In genomic region chr3:171620825-171621434, GRCh38 we compare ENCODE assay signal across 20 cellular contexts.
DNase-seq lines count a peak whose midpoint lies in the region; ATAC-seq, FAIRE-seq and TF ChIP-seq lines count a peak whose summit lies in the region.
"Had no signal": no experiment of that assay in that cellular context is flagged by ENCODE, and none has a peak within 500 bp of the region (broad histone marks: within the 10 kb centered on the region; RNA-seq: fewer than 3 reads in every experiment).

No MANE protein-coding gene starts in this region.

- no peak for TF ChIP-seq POLR2A in H1 (IDR thresholded peaks at IDR 0.05; ENCODE audit: control extremely low read depth in 1 of 2, low read depth in 2 of 2, low read length in 2 of 2)

- H4K20me1 ChIP-seq in H1 (replicated peaks in 1 of 2; ENCODE audit: control insufficient read depth in 1 of 2, insufficient read depth in 2 of 2, low read length in 2 of 2) = no peaks in the 10 kb centered on the region
- H4K20me1 ChIP-seq: BLaER1 treated with 17β-estradiol and CSF1 and Interleukin-3, amounts not matched to agents 10 nM and 100 nM had no signal

- no peak overlapping the region for H4K5ac ChIP-seq in H1 (ENCODE audit: insufficient read length, low read depth, low read length)

- POLR2A ChIA-PET in H1 (lab: Charles Lee; ENCODE audit: partially characterized antibody) = no interaction called here

- no peak overlapping the region for H4K8ac ChIP-seq in H1 (ENCODE audit: extremely low read depth, insufficient read depth, low read length)

- H2BK120ac ChIP-seq in H1 (replicated peaks; ENCODE audit: low read depth, low read length) = no peak overlapping the region

- H2BK20ac ChIP-seq in H1 (ENCODE audit: low read length) = no peak overlapping the region

- no peak overlapping the region for H2BK5ac ChIP-seq in H1 (ENCODE audit: low read depth, low read length)

- H3K23ac ChIP-seq in H1 (ENCODE audit: insufficient read length) = no peak overlapping the region

- H2AK5ac ChIP-seq in H1 (ENCODE audit: low read depth, low read length) = no peak overlapping the region

- no peaks in the 10 kb centered on the region for H3K79me1 ChIP-seq in H1 (ENCODE audit: low read depth, low read length)

- DNase-seq in ELR (ENCODE audit: low read depth) (peak; percentile 54), NCI-H69 (lab: John Stamatoyannopoulos, UW) (peak; percentile 43), H1 (ENCODE audit: low read depth in 1 of 2, low spot score in 2 of 2) (no peak), nephron progenitor cell (no peak), Right ventricle myocardium inferior (ENCODE audit: missing footprints) (no peak)
- no peak for DNase-seq in activated CD4-positive, alpha-beta T cell treated with anti-CD3 and anti-CD28 coated beads for 4 hours
- DNase-seq: DMS79 treated with DMSO at 0.1 percent for 48 hours; dorsolateral prefrontal cortex; naive B cell; NCI-H1436 treated with DMSO at 0.1 percent for 48 hours; NCI-H748 treated with DMSO at 0.1 percent for 48 hours; right cardiac atrium; SIG-M5; stimulated activated CD4-positive, alpha-beta T cell treated with anti-CD3 and anti-CD28 coated beads, Interleukin-4, amount 100 ng/mL, for 1 hour; trophoblast cell had no signal

- H3K9me3 ChIP-seq in H1 (ENCODE audit: insufficient read depth in 2 of 2, low read depth in 1 of 2, low read length in 1 of 2) = peaks cover 0 to 7% of the 10 kb centered on the region in 2 experiments; a peak in 3 of 4 replicates
- H3K9me3 ChIP-seq: BLaER1 treated with 17β-estradiol and CSF1 and Interleukin-3, amounts not matched to agents 10 nM and 100 nM had no signal

- peak overlapping the region; percentile 25 for H3K27ac Mint-ChIP-seq in nephron progenitor cell
- H3K27ac Mint-ChIP-seq: naive B cell had no signal

- intact Hi-C loops in Right ventricle myocardium inferior (cut with DNase I) = no loop called here

- no peak overlapping the region for H3K14ac ChIP-seq in H1 (ENCODE audit: insufficient read length)

- no peak overlapping the region for H3K56ac ChIP-seq in H1 (replicated peaks; ENCODE audit: insufficient read length, low read depth, low read length)

- no peak for ATAC-seq in HG03139 (IDR thresholded peaks at IDR 0.05; ENCODE audit: unreplicated experiment)
- no peak for ATAC-seq in Right ventricle myocardium inferior
- ATAC-seq in activated CD4-positive, CD25-positive, alpha-beta regulatory T cell treated with anti-CD3 and anti-CD28 coated beads, Interleukin-2, amount 50 U/mL, for 24 hours = no peak
- ATAC-seq: GM12878, right cardiac atrium had no signal

- H2BK15ac ChIP-seq in H1 (ENCODE audit: low read length) = no peak overlapping the region

- no peak overlapping the region for H2BK12ac ChIP-seq in H1 (ENCODE audit: low read depth, low read length)

- H3K4me3 Mint-ChIP-seq in nephron progenitor cell = no peak overlapping the region
- H3K4me3 Mint-ChIP-seq: naive B cell had no signal

- no peaks in the 10 kb centered on the region for H3K4me1 ChIP-seq in H1 (replicated peaks in 1 of 4; ENCODE audit: control insufficient read depth in 3 of 4, insufficient read depth in 4 of 4, low read length in 3 of 4)
- H3K4me1 ChIP-seq: BLaER1 treated with 17β-estradiol and CSF1 and Interleukin-3, amounts not matched to agents 10 nM and 100 nM had no signal

- H4K91ac ChIP-seq in H1 (replicated peaks; ENCODE audit: insufficient read length, low read length) = no peak overlapping the region

- no peak overlapping the region for H3K27ac ChIP-seq in H1 (ENCODE audit: low read depth, low read length)
- H3K27ac ChIP-seq: BLaER1 treated with 17β-estradiol and CSF1 and Interleukin-3, amounts not matched to agents 10 nM and 100 nM; dorsolateral prefrontal cortex had no signal

- peaks cover 30% of the 10 kb centered on the region for H3K36me3 Mint-ChIP-seq in nephron progenitor cell (ENCODE audit: low read depth)
- H3K36me3 Mint-ChIP-seq: naive B cell had no signal

- H3K27me3 ChIP-seq in H1 (replicated peaks in 1 of 4; ENCODE audit: control insufficient read depth in 3 of 4, extremely low read depth in 1 of 4, insufficient read depth in 3 of 4, low read length in 3 of 4) = no peaks in the 10 kb centered on the region
- H3K27me3 ChIP-seq: BLaER1 treated with 17β-estradiol and CSF1 and Interleukin-3, amounts not matched to agents 10 nM and 100 nM; dorsolateral prefrontal cortex had no signal

- no peak for TF ChIP-seq EP300 in H1 (IDR thresholded peaks at IDR 0.05; ENCODE audit: borderline replicate concordance in 1 of 2, low read depth in 2 of 2, low read length in 2 of 2)

- no peak for TF ChIP-seq RAD21 in H1 (IDR thresholded peaks at IDR 0.05 in 1 of 2, conservative IDR thresholded peaks at IDR 0.05 in 1 of 2; ENCODE audit: low read depth in 2 of 2, low read length in 2 of 2)

- no peak overlapping the region for H3K9ac ChIP-seq in H1 (replicated peaks in 1 of 4; ENCODE audit: extremely low read depth in 1 of 4, low read depth in 3 of 4, low read length in 3 of 4)
- H3K9ac ChIP-seq: BLaER1 treated with 17β-estradiol and CSF1 and Interleukin-3, amounts not matched to agents 10 nM and 100 nM had no signal

- H3K4ac ChIP-seq in H1 (replicated peaks; ENCODE audit: insufficient read length, low read depth, low read length) = no peak overlapping the region

- H3K36me3 ChIP-seq in H1 (ENCODE audit: control insufficient read depth in 2 of 4, insufficient read depth in 4 of 4, low read length in 3 of 4) = no peaks in the 10 kb centered on the region; a peak in 1 of 8 replicates

- H3K27me3 Mint-ChIP-seq in nephron progenitor cell (ENCODE audit: low read depth, poor library complexity) = peaks cover 9% of the 10 kb centered on the region

- CTCF ChIA-PET in H1 (lab: Charles Lee; ENCODE audit: partially characterized antibody) = interaction anchor here (0.9 to 1.1 kb wide), 2 partner anchors 26 to 152 kb away, joined by 3 read pairs; no protein-coding TSS in a partner anchor

- H3K4me3 ChIP-seq in H1 (ENCODE audit: extremely low read depth in 1 of 4, insufficient read depth in 2 of 4, low read depth in 3 of 4, low read length in 4 of 4) = no peak overlapping the region
- H3K4me3 ChIP-seq: BLaER1 treated with 17β-estradiol and CSF1 and Interleukin-3, amounts not matched to agents 10 nM and 100 nM; dorsolateral prefrontal cortex; GM12878 had no signal

- peaks cover 14% of the 10 kb centered on the region for H3K4me1 Mint-ChIP-seq in nephron progenitor cell
- H3K4me1 Mint-ChIP-seq: naive B cell had no signal

- peaks cover 39% of the 10 kb centered on the region for H3K9me3 Mint-ChIP-seq in nephron progenitor cell

- no peak overlapping the region for H3K4me2 ChIP-seq in H1 (ENCODE audit: insufficient read depth in 1 of 2, low read depth in 2 of 2, low read length in 2 of 2)
- H3K4me2 ChIP-seq: BLaER1 treated with 17β-estradiol and CSF1 and Interleukin-3, amounts not matched to agents 10 nM and 100 nM had no signal

- no peaks in the 10 kb centered on the region for H3K79me2 ChIP-seq in H1 (ENCODE audit: control insufficient read depth in 1 of 2, insufficient read depth in 2 of 2, low read length in 2 of 2)

- no peaks in the 10 kb centered on the region for H3K23me2 ChIP-seq in H1 (ENCODE audit: low read depth, low read length)

- FAIRE-seq in H1 (lab: Jason Lieb, UNC) = peak; percentile 45
- FAIRE-seq: GM12878, islet of Langerhans had no signal

- no peak for TF ChIP-seq CTCF in H1 (IDR thresholded peaks at IDR 0.05; ENCODE audit: control extremely low read depth in 1 of 3, insufficient read depth in 1 of 3, low read depth in 1 of 3, low read length in 3 of 3)
- TF ChIP-seq CTCF in nephron progenitor cell (IDR thresholded peaks at IDR 0.05) = no peak

- no peak overlapping the region for H3K18ac ChIP-seq in H1 (ENCODE audit: extremely low read depth, low read length)

- no peak overlapping the region for H2AFZ ChIP-seq in H1 (ENCODE audit: low read length)

- 93% methylated on average over 1 of the region's 1 CpG; no CpG with 5 or more reads in 1 of the 2 experiments for WGBS in H1 (ENCODE audit: extremely low coverage in 1 of 2, insufficient coverage in 1 of 2, insufficient read length in 1 of 2, insufficient replicate concordance in 2 of 2, low coverage in 1 of 2, low lambda C conversion rate in 2 of 2, missing lambda C conversion rate in 1 of 2), 2 experiments

TF ChIP-seq in H1, 55 proteins besides CTCF, POLR2A, EP300 and RAD21:
- no peak for TF ChIP-seq CREB1 (IDR thresholded peaks at IDR 0.05)

Comparison
In these comparisons a context has a peak if more than half of its experiments do, and no peak if none do; other contexts are left out.
1. DNase-seq: peak in ELR (single experiment) and NCI-H69 (single experiment); none in H1 (0 of 2), nephron progenitor cell (single experiment), Right ventricle myocardium inferior (single experiment) and activated CD4-positive, alpha-beta T cell treated with anti-CD3 and anti-CD28 coated beads for 4 hours (0 of 2).